In the genomic region with DNA sequence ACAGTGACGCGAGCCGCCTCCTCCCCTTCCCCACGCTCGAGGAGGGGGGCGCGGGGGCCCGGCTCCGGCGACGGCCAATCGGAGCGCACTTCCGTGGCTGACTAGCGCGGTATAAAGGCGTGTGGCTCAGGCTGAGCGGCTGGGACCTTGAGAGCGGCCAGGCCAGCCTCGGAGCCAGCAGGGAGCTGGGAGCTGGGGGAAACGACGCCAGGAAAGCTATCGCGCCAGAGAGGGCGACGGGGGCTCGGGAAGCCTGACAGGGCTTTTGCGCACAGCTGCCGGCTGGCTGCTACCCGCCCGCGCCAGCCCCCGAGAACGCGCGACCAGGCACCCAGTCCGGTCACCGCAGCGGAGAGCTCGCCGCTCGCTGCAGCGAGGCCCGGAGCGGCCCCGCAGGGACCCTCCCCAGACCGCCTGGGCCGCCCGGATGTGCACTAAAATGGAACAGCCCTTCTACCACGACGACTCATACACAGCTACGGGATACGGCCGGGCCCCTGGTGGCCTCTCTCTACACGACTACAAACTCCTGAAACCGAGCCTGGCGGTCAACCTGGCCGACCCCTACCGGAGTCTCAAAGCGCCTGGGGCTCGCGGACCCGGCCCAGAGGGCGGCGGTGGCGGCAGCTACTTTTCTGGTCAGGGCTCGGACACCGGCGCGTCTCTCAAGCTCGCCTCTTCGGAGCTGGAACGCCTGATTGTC, we compare ENCODE assay signal across 1 cellular context.
TF ChIP-seq lines count a peak whose summit lies in the region.

A gene (plus strand): TSS at position 142 of the 703 bp plus-strand sequence. CDS start 286 bp downstream, at position 428.

TF ChIP-seq in K562, 482 proteins besides CTCF, POLR2A, EP300 and RAD21 (continued from another document and continues in another):
- TF ChIP-seq, protein P1, sequence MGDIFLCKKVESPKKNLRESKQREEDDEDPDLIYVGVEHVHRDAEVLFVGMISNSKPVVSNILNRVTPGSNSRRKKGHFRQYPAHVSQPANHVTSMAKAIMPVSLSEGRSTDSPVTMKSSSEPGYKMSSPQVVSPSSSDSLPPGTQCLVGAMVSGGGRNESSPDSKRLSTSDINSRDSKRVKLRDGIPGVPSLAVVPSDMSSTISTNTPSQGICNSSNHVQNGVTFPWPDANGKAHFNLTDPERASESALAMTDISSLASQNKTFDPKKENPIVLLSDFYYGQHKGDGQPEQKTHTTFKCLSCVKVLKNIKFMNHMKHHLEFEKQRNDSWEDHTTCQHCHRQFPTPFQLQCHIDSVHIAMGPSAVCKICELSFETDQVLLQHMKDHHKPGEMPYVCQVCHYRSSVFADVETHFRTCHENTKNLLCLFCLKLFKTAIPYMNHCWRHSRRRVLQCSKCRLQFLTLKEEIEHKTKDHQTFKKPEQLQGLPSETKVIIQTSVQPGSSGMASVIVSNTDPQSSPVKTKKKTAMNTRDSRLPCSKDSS (IDR thresholded peaks at IDR 0.05; ENCODE audit: low read depth, partially characterized antibody): no peak
- no peak for TF ChIP-seq PHB2 (IDR thresholded peaks at IDR 0.05; ENCODE audit: low read depth)
- no peak for TF ChIP-seq KLF1 (tag; IDR thresholded peaks at IDR 0.05)
- no peak for TF ChIP-seq EZH2 (IDR thresholded peaks at IDR 0.05; ENCODE audit: borderline replicate concordance, low read depth, low read length)
- 0 out of 2 replicates have a peak, but pooled peaks have one; percentile 82 for TF ChIP-seq RBM15 (IDR thresholded peaks at IDR 0.05; ENCODE audit: insufficient read depth, low read length)
- TF ChIP-seq, protein P2, sequence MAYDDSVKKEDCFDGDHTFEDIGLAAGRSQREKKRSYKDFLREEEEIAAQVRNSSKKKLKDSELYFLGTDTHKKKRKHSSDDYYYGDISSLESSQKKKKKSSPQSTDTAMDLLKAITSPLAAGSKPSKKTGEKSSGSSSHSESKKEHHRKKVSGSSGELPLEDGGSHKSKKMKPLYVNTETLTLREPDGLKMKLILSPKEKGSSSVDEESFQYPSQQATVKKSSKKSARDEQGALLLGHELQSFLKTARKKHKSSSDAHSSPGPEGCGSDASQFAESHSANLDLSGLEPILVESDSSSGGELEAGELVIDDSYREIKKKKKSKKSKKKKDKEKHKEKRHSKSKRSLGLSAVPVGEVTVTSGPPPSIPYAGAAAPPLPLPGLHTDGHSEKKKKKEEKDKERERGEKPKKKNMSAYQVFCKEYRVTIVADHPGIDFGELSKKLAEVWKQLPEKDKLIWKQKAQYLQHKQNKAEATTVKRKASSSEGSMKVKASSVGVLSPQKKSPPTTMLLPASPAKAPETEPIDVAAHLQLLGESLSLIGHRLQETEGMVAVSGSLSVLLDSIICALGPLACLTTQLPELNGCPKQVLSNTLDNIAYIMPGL (CRISPR knock-in tag; IDR thresholded peaks at IDR 0.05): no peak
- TF ChIP-seq ZNF143 (CRISPR knock-in tag; IDR thresholded peaks at IDR 0.05): no peak
- TF ChIP-seq LARP7 (IDR thresholded peaks at IDR 0.05): no peak
- TF ChIP-seq ZNF3 (CRISPR knock-in tag; IDR thresholded peaks at IDR 0.05): no peak
- TF ChIP-seq, protein P3, sequence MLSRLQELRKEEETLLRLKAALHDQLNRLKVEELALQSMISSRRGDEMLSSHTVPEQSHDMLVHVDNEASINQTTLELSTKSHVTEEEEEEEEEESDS (CRISPR knock-in tag; IDR thresholded peaks at IDR 0.05): no peak
- TF ChIP-seq ZNF197 (CRISPR knock-in tag; IDR thresholded peaks at IDR 0.05; ENCODE audit: low read depth): no peak
- TF ChIP-seq, protein P4, sequence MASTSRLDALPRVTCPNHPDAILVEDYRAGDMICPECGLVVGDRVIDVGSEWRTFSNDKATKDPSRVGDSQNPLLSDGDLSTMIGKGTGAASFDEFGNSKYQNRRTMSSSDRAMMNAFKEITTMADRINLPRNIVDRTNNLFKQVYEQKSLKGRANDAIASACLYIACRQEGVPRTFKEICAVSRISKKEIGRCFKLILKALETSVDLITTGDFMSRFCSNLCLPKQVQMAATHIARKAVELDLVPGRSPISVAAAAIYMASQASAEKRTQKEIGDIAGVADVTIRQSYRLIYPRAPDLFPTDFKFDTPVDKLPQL (IDR thresholded peaks at IDR 0.05; ENCODE audit: extremely low read depth, insufficient read length): peak; percentile 67
- no peak for TF ChIP-seq ZBTB8A (IDR thresholded peaks at IDR 0.05; ENCODE audit: partially characterized antibody)
- TF ChIP-seq ZNF75A (CRISPR knock-in tag; IDR thresholded peaks at IDR 0.05): no peak
- no peak for TF ChIP-seq ZNF311 (CRISPR knock-in tag; IDR thresholded peaks at IDR 0.05)
- no peak for TF ChIP-seq BCL6 (CRISPR knock-in tag; IDR thresholded peaks at IDR 0.05)
- TF ChIP-seq HDAC3 (IDR thresholded peaks at IDR 0.05; ENCODE audit: borderline replicate concordance, partially characterized antibody): no peak
- TF ChIP-seq NBN (IDR thresholded peaks at IDR 0.05; ENCODE audit: low read depth): no peak
- peak; percentile 87 for TF ChIP-seq CXXC5 (CRISPR knock-in tag; IDR thresholded peaks at IDR 0.05)
- peak; percentile 96 for TF ChIP-seq PRPF4 (IDR thresholded peaks at IDR 0.05; ENCODE audit: insufficient read depth, low read depth, low read length, poor library complexity, severe bottlenecking)
- TF ChIP-seq, protein P5, sequence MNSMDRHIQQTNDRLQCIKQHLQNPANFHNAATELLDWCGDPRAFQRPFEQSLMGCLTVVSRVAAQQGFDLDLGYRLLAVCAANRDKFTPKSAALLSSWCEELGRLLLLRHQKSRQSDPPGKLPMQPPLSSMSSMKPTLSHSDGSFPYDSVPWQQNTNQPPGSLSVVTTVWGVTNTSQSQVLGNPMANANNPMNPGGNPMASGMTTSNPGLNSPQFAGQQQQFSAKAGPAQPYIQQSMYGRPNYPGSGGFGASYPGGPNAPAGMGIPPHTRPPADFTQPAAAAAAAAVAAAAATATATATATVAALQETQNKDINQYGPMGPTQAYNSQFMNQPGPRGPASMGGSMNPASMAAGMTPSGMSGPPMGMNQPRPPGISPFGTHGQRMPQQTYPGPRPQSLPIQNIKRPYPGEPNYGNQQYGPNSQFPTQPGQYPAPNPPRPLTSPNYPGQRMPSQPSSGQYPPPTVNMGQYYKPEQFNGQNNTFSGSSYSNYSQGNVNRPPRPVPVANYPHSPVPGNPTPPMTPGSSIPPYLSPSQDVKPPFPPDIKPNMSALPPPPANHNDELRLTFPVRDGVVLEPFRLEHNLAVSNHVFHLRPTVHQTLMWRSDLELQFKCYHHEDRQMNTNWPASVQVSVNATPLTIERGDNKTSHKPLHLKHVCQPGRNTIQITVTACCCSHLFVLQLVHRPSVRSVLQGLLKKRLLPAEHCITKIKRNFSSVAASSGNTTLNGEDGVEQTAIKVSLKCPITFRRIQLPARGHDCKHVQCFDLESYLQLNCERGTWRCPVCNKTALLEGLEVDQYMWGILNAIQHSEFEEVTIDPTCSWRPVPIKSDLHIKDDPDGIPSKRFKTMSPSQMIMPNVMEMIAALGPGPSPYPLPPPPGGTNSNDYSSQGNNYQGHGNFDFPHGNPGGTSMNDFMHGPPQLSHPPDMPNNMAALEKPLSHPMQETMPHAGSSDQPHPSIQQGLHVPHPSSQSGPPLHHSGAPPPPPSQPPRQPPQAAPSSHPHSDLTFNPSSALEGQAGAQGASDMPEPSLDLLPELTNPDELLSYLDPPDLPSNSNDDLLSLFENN (IDR thresholded peaks at IDR 0.05; ENCODE audit: low read depth in 2 of 2, low read length in 2 of 2): peak in 1 of 2 experiments; percentile 91; a peak in 2 of 4 replicates
- no peak for TF ChIP-seq BMI1 (IDR thresholded peaks at IDR 0.05; ENCODE audit: low read length)
- peak; percentile 72 for TF ChIP-seq SAP30 (IDR thresholded peaks at IDR 0.05; ENCODE audit: borderline replicate concordance, insufficient read depth, low read depth, low read length, poor library complexity, severe bottlenecking)
- TF ChIP-seq, protein P6, sequence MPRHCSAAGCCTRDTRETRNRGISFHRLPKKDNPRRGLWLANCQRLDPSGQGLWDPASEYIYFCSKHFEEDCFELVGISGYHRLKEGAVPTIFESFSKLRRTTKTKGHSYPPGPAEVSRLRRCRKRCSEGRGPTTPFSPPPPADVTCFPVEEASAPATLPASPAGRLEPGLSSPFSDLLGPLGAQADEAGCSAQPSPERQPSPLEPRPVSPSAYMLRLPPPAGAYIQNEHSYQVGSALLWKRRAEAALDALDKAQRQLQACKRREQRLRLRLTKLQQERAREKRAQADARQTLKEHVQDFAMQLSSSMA (CRISPR knock-in tag; IDR thresholded peaks at IDR 0.05): peak; percentile 85
- no peak for TF ChIP-seq ZNF134 (CRISPR knock-in tag; conservative IDR thresholded peaks at IDR 0.05)
- no peak for TF ChIP-seq ZNF586 (CRISPR knock-in tag; conservative IDR thresholded peaks at IDR 0.05)
- peak; percentile 78 for TF ChIP-seq NCOR1 (IDR thresholded peaks at IDR 0.05)
- TF ChIP-seq ZNF551 (CRISPR knock-in tag; IDR thresholded peaks at IDR 0.05): no peak
- TF ChIP-seq YY1 (IDR thresholded peaks at IDR 0.05; ENCODE audit: borderline replicate concordance in 1 of 3, control insufficient read depth in 1 of 3, extremely low read depth in 1 of 3, insufficient read depth in 3 of 3, insufficient read length in 1 of 3, insufficient replicate concordance in 2 of 3, low read depth in 1 of 3, low read length in 2 of 3): peak in 2 of 3 experiments; percentile 68 to 78
- peak; percentile 84 for TF ChIP-seq MEIS2 (IDR thresholded peaks at IDR 0.05; ENCODE audit: partially characterized antibody)
- TF ChIP-seq POLR2G (IDR thresholded peaks at IDR 0.05; ENCODE audit: low read depth, low read length): peak; percentile 99
- peak; percentile 36; the same call in 1 of the 2 replicates for TF ChIP-seq TOE1 (IDR thresholded peaks at IDR 0.05; ENCODE audit: borderline replicate concordance)
- TF ChIP-seq TOE1 (CRISPR knock-in tag; IDR thresholded peaks at IDR 0.05; ENCODE audit: borderline replicate concordance, low read depth): peak; percentile 76; the same call in 1 of the 2 replicates
- 0 out of 2 replicates have a peak, but pooled peaks have one; percentile 34 for TF ChIP-seq FOXJ3 (CRISPR knock-in tag; IDR thresholded peaks at IDR 0.05)
- TF ChIP-seq SMARCE1 (IDR thresholded peaks at IDR 0.05): no peak
- peak; percentile 34; the same call in 1 of the 2 replicates for TF ChIP-seq ZNF12 (CRISPR knock-in tag; IDR thresholded peaks at IDR 0.05)
- TF ChIP-seq NR2C1 (IDR thresholded peaks at IDR 0.05): no peak
- TF ChIP-seq NR2C1 (tag; IDR thresholded peaks at IDR 0.05): no peak
- no peak; the same call in 1 of the 2 replicates for TF ChIP-seq PHF21A (IDR thresholded peaks at IDR 0.05; ENCODE audit: borderline replicate concordance, low read depth)
- TF ChIP-seq ZNF175 (CRISPR knock-in tag; IDR thresholded peaks at IDR 0.05; ENCODE audit: low read depth): no peak
- TF ChIP-seq ZNF589 (CRISPR knock-in tag; IDR thresholded peaks at IDR 0.05; ENCODE audit: low read depth): no peak
- TF ChIP-seq, protein P7, sequence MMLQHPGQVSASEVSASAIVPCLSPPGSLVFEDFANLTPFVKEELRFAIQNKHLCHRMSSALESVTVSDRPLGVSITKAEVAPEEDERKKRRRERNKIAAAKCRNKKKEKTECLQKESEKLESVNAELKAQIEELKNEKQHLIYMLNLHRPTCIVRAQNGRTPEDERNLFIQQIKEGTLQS (IDR thresholded peaks at IDR 0.05): 0 out of 2 replicates have a peak, but pooled peaks have one; percentile 15
- TF ChIP-seq, protein P7 (CRISPR knock-in tag; conservative IDR thresholded peaks at IDR 0.05): 0 out of 2 replicates have a peak, but pooled peaks have one; percentile 55
- no peak for TF ChIP-seq ZNF184 (CRISPR knock-in tag; IDR thresholded peaks at IDR 0.05)
- TF ChIP-seq ILF3 (IDR thresholded peaks at IDR 0.05; ENCODE audit: borderline replicate concordance): peak; percentile 92; the same call in 1 of the 2 replicates
- TF ChIP-seq, protein P8, sequence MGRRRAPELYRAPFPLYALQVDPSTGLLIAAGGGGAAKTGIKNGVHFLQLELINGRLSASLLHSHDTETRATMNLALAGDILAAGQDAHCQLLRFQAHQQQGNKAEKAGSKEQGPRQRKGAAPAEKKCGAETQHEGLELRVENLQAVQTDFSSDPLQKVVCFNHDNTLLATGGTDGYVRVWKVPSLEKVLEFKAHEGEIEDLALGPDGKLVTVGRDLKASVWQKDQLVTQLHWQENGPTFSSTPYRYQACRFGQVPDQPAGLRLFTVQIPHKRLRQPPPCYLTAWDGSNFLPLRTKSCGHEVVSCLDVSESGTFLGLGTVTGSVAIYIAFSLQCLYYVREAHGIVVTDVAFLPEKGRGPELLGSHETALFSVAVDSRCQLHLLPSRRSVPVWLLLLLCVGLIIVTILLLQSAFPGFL (CRISPR knock-in tag; IDR thresholded peaks at IDR 0.05): peak; percentile 16; the same call in 1 of the 2 replicates
- no peak for TF ChIP-seq SMC3 (conservative IDR thresholded peaks at IDR 0.05; ENCODE audit: insufficient read depth, low read depth, low read length)
- TF ChIP-seq STAG1 (CRISPR knock-in tag; IDR thresholded peaks at IDR 0.05; ENCODE audit: borderline replicate concordance): no peak
- TF ChIP-seq, protein P9, sequence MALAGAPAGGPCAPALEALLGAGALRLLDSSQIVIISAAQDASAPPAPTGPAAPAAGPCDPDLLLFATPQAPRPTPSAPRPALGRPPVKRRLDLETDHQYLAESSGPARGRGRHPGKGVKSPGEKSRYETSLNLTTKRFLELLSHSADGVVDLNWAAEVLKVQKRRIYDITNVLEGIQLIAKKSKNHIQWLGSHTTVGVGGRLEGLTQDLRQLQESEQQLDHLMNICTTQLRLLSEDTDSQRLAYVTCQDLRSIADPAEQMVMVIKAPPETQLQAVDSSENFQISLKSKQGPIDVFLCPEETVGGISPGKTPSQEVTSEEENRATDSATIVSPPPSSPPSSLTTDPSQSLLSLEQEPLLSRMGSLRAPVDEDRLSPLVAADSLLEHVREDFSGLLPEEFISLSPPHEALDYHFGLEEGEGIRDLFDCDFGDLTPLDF (CRISPR knock-in tag; IDR thresholded peaks at IDR 0.05): peak; percentile 90
- peak in 1 of 2 experiments; percentile 98; a peak in 2 of 4 replicates for TF ChIP-seq KDM4B (IDR thresholded peaks at IDR 0.05; ENCODE audit: borderline replicate concordance in 2 of 2, low read depth in 1 of 2)
- TF ChIP-seq, protein P10, sequence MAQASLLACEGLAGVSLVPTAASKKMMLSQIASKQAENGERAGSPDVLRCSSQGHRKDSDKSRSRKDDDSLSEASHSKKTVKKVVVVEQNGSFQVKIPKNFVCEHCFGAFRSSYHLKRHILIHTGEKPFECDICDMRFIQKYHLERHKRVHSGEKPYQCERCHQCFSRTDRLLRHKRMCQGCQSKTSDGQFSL (CRISPR knock-in tag; IDR thresholded peaks at IDR 0.05): no peak
- TF ChIP-seq, protein P10 (tag; IDR thresholded peaks at IDR 0.05): peak in 1 of 2 experiments; percentile 52; a peak in 2 of 4 replicates
